ENCODE assay signal across 8 cellular contexts in the genomic region with DNA sequence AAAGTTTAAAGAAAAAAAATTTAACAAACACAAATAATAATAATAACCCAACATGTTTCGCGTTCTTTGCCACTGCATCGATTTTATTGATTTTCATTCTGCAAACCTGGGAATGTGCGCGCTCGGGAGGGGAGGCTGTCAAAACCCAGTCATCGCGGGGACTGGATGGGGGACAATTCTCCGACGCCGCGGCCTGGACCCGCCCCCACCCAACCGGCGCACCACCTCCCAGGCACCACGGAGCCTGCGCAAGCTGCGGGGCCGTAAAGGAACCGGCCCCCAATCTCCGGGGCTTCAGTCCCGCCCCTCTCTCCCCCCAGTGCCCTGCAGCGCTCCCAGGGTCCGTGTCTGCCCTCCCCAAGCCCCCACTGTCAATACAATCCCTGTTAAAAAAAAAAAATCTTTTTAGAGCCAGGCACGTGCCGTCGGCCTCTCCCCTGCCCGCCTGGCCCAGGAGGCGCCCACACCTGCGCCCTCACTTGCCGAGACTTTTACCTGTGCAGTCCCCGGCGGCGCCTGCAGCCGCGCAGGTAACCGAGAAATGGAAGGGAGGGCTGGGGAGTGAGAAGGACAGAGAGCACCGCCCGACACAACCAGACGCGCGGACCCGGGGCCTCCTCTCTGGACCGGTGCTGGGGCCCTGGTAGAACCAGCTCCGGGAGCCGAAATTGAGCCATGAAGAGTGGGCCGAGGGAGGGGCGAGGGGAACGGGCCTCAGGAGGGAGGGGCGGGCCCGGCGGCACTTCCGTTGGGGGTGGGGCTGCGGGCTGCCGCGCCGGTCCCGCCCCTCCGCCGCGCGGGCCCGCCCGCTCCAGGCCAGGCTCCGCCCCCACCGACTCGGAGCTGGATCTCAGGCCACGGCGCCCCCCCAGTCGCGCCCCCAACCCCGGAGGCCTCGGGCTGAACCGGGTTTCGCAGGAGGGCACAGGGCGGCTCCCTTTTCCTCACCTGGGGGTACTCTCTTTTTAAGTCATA. TPM values are rescaled to one million over a fixed set of nuclear protein-coding genes. Genes with fewer than 3 reads are reported as not detected.
DNase-seq lines count a peak whose midpoint lies in the region; TF ChIP-seq lines count a peak whose summit lies in the region.

No MANE protein-coding gene starts in this region.

- 1 to 2% methylated on average over 16 to 17 of the region's 76 CpGs for WGBS in esophagus squamous epithelium, 2 donors

- H3K36me3 ChIP-seq in esophagus squamous epithelium (no peaks in the 10 kb centered on the region), muscle layer of colon (ENCODE audit: insufficient read depth, low read length) (no peaks in the 10 kb centered on the region), vagina (no peaks in the 10 kb centered on the region)

- H3K9me3 ChIP-seq in esophagus squamous epithelium: no peaks in the 10 kb centered on the region
- H3K9me3 ChIP-seq in muscle layer of colon (ENCODE audit: low read length): no peaks in the 10 kb centered on the region
- no peaks in the 10 kb centered on the region for H3K9me3 ChIP-seq in vagina

- intact Hi-C loops in esophagus squamous epithelium (cut with DNase I) (loop anchor here (10.0 kb wide), 1 partner anchor 246 kb away; no protein-coding TSS in a partner anchor), vagina (cut with DNase I) (loop anchor here (5.0 to 10.0 kb wide), 3 partner anchors 133 to 496 kb away; no protein-coding TSS in a partner anchor)

- POLR2A ChIA-PET in AG04449 (lab: Yijun Ruan, JAX): no interaction called here

- TF ChIP-seq CTCF in AG04449 (IDR thresholded peaks at IDR 0.05; ENCODE audit: insufficient read depth, low read length, missing control alignments) (no peak), LNCaP clone FGC (IDR thresholded peaks at IDR 0.05; ENCODE audit: control insufficient read depth, extremely low read depth, insufficient read depth) (0 out of 2 replicates have a peak, but pooled peaks have one; percentile 7), esophagus squamous epithelium (IDR thresholded peaks at IDR 0.05) (peak in 2 of 6 experiments; percentile 3 to 37), vagina (IDR thresholded peaks at IDR 0.05) (no peak)

- peak overlapping the region; percentile 55 for H3K4me3 ChIP-seq in AG04449 (ENCODE audit: low read depth, low read length)
- H3K4me3 ChIP-seq in GM08714 (ENCODE audit: low read length): peak overlapping the region; percentile 58
- H3K4me3 ChIP-seq in LNCaP clone FGC (ENCODE audit: low read depth, low read length): peak overlapping the region; percentile 79
- H3K4me3 ChIP-seq in esophagus squamous epithelium: peak overlapping the region; percentile 64 to 96 (median 90)
- peak overlapping the region; percentile 73 to 86 for H3K4me3 ChIP-seq in muscle layer of colon (ENCODE audit: low read depth in 1 of 2, low read length in 2 of 2)
- H3K4me3 ChIP-seq in vagina: peak overlapping the region; percentile 73 to 82

- H3K27me3 ChIP-seq in esophagus squamous epithelium: peaks cover 0 to 20% (median 0%) of the 10 kb centered on the region in 4 donors
- no peaks in the 10 kb centered on the region for H3K27me3 ChIP-seq in muscle layer of colon (ENCODE audit: control insufficient read depth in 1 of 2, insufficient read depth in 2 of 2, low read length in 2 of 2)
- H3K27me3 ChIP-seq in vagina: no peaks in the 10 kb centered on the region

- H3K4me1 ChIP-seq in esophagus squamous epithelium (peaks cover 23 to 72% (median 24%) of the 10 kb centered on the region in 3 donors), muscle layer of colon (ENCODE audit: insufficient read depth, low read length) (no peaks in the 10 kb centered on the region), vagina (peaks cover 46% of the 10 kb centered on the region)

- H3K9ac ChIP-seq in muscle layer of colon (ENCODE audit: low read length): peak overlapping the region; percentile 44

- DNase-seq in AG04449 (ENCODE audit: low read depth, low spot score): no peak
- DNase-seq in LNCaP clone FGC (ENCODE audit: low read depth): peak; percentile 41
- peak; percentile 80 for DNase-seq in UCSD-AML1 (lab: John Stamatoyannopoulos, UW; ENCODE audit: unreplicated experiment)
- no peak for DNase-seq in esophagus squamous epithelium (lab: John Stamatoyannopoulos, UW)
- DNase-seq in vagina (ENCODE audit: extremely low spot score in 2 of 2): no peak
- DNase-seq in A172 (ENCODE audit: low spot score): no peak

- peak overlapping the region; percentile 92 to 99 (median 98) for H3K27ac ChIP-seq in esophagus squamous epithelium
- H3K27ac ChIP-seq in muscle layer of colon (ENCODE audit: low read depth, low read length): peak overlapping the region; percentile 83
- peak overlapping the region; percentile 87 for H3K27ac ChIP-seq in vagina

- CTCF ChIA-PET in AG04449 (lab: Yijun Ruan, JAX): no interaction called here

- TF ChIP-seq POLR2A in esophagus squamous epithelium (IDR thresholded peaks at IDR 0.05) (peak in 1 of 4 donors; percentile 55), vagina (IDR thresholded peaks at IDR 0.05) (peak in 1 of 2 donors; percentile 20)

RNA-seq across cellular contexts. Expression of a gene that starts 7.6 kb away (rescaled TPM):
- total RNA-seq in esophagus squamous epithelium: 10 to 100 TPM in 3 of 4 donors, 1 to 10 TPM in 1; 9.7 to 17.5 (median 14.8) TPM
- 24.6 TPM for total RNA-seq in vagina
- total RNA-seq in A172 (2014; rRNA removed; shearing (Covaris generic)): 8.8 and 10.6 TPM in 2 replicates

RNA-seq across cellular contexts. Expression of a gene that starts 22.2 kb away (rescaled TPM):
- total RNA-seq in esophagus squamous epithelium: 10 to 100 TPM in 1 of 4 donors, 1 to 10 TPM in 1, under 1 TPM in 1, not detected in 1; 0.88 to 14.1 (median 5.1) TPM
- total RNA-seq in vagina: 22.6 TPM
- 0.07 TPM in 1 of 2 replicates, not detected in the other for total RNA-seq in A172 (2014; rRNA removed; shearing (Covaris generic))

Comparison
In these comparisons a context has a peak if more than half of its experiments do, and no peak if none do; other contexts are left out.
1. DNase-seq: peak in LNCaP clone FGC (single experiment) and UCSD-AML1 (single experiment); none in AG04449 (single experiment), esophagus squamous epithelium (single experiment), vagina (0 of 2) and A172 (single experiment).
2. Peak in every context shown above with its lines, with median percentiles within 50 percentile points of each other: H3K4me3 ChIP-seq and H3K27ac ChIP-seq.